In genomic region chr1:46725736-46726108, GRCh38 we compare ENCODE assay signal across 23 cellular contexts. TPM values are rescaled to one million over a fixed set of nuclear protein-coding genes. Genes with fewer than 3 reads are reported as not detected.
DNase-seq lines count a peak whose midpoint lies in the region; ATAC-seq and TF ChIP-seq lines count a peak whose summit lies in the region.
"Had no signal": no experiment of that assay in that cellular context is flagged by ENCODE, and none has a peak within 500 bp of the region (broad histone marks: within the 10 kb centered on the region; RNA-seq: fewer than 3 reads in every experiment).

No MANE protein-coding gene starts in this region.

- H3K4me2 ChIP-seq in HCT116 (ENCODE audit: low read length), result no peak overlapping the region
- no peak overlapping the region for H3K4me2 ChIP-seq in SK-N-SH

- CTCF ChIA-PET in HCT116 (lab: Charles Lee) (interaction anchor here (0.6 to 2.0 kb wide), 7 partner anchors 17 to 279 kb away, joined by 3 to 7 read pairs (median 4); no protein-coding TSS in a partner anchor), SK-N-SH (lab: Yijun Ruan, JAX) (interaction anchor here (0.5 to 3.9 kb wide), 28 partner anchors 11 to 322 kb away, joined by 3 to 25 read pairs (median 4); no protein-coding TSS in a partner anchor)

- no peak overlapping the region for H3K9ac ChIP-seq in HCT116 (ENCODE audit: low read length)
- no peak overlapping the region for H3K9ac ChIP-seq in SK-N-SH

- no peaks in the 10 kb centered on the region for H3F3A ChIP-seq in SK-N-SH (replicated peaks; ENCODE audit: insufficient read depth)

- H4K20me1 ChIP-seq in HCT116 (ENCODE audit: insufficient read depth) (no peaks in the 10 kb centered on the region), SK-N-SH (ENCODE audit: insufficient read depth) (no peaks in the 10 kb centered on the region)

- ATAC-seq in HCT116 (no peak), HG02981 (IDR thresholded peaks at IDR 0.05; ENCODE audit: unreplicated experiment) (no peak)

- TF ChIP-seq POLR2A in HCT116 (IDR thresholded peaks at IDR 0.05; ENCODE audit: borderline replicate concordance, extremely low read depth, insufficient read depth, insufficient read length), result no peak

- BruUV-seq in HCT116 (replicated peaks; lab: Mats Ljungman, UMichigan), result no TSS peak

- TF ChIP-seq RAD21 in HCT116 (IDR thresholded peaks at IDR 0.05; ENCODE audit: low read depth) (no peak), SK-N-SH (IDR thresholded peaks at IDR 0.05; ENCODE audit: low read length) (no peak)

- H3K9me2 ChIP-seq in HCT116 (ENCODE audit: insufficient read depth) (no peaks in the 10 kb centered on the region), SK-N-SH (no peaks in the 10 kb centered on the region)

- no peak for DNase-seq in HCT116 (ENCODE audit: low read depth, low spot score)
- DNase-seq in NCI-H226, result peak; percentile 69
- peak; percentile 87 for DNase-seq in epithelial cell of esophagus (ENCODE audit: low read depth)
- DNase-seq in kidney tubule cell (ENCODE audit: low spot score), result peak; percentile 44
- no peak for DNase-seq in NK-92 (lab: John Stamatoyannopoulos, UW; ENCODE audit: unreplicated experiment)
- no peak for DNase-seq in tibial artery
- no peak for DNase-seq in SK-N-SH
- DNase-seq: NCI-H1048 had no signal

- 10% methylated on average over 3 of the region's 3 CpGs for WGBS in SK-N-SH (ENCODE audit: low lambda C conversion rate)

- H3K9me3 ChIP-seq in HCT116 (ENCODE audit: control insufficient read depth in 1 of 2, insufficient read depth in 1 of 2, low read depth in 1 of 2, low read length in 2 of 2) (no peaks in the 10 kb centered on the region), tibial artery (no peaks in the 10 kb centered on the region), SK-N-SH (no peaks in the 10 kb centered on the region)
- H3K9me3 ChIP-seq: transverse colon had no signal

- peaks cover 3% of the 10 kb centered on the region; the same call in 1 of the 2 replicates for H3K27me3 ChIP-seq in HCT116 (ENCODE audit: insufficient read depth, low read length)
- H3K27me3 ChIP-seq in tibial artery, result peaks cover 0 to 24% of the 10 kb centered on the region in 2 donors
- H3K27me3 ChIP-seq in SK-N-SH (ENCODE audit: insufficient read depth), result no peaks in the 10 kb centered on the region; the same call in 1 of the 2 replicates

- H3K4me1 ChIP-seq in HCT116 (ENCODE audit: control insufficient read depth in 1 of 2, insufficient read depth in 2 of 2, low read length in 2 of 2) (peaks cover 0 to 6% of the 10 kb centered on the region in 2 experiments; a peak in 1 of 4 replicates), tibial artery (peaks cover 0 to 6% (median 0%) of the 10 kb centered on the region in 4 donors), SK-N-SH (ENCODE audit: control insufficient read depth in 1 of 2, insufficient read depth in 2 of 2, low read depth in 1 of 2, low read length in 1 of 2) (no peaks in the 10 kb centered on the region; a peak in 1 of 4 replicates)

- no peak for TF ChIP-seq EP300 in SK-N-SH (IDR thresholded peaks at IDR 0.05; ENCODE audit: borderline replicate concordance in 1 of 2, low read depth in 1 of 2, low read length in 1 of 2)

- POLR2A ChIA-PET in HCT116 (lab: Charles Lee) (no interaction called here), SK-N-SH (lab: Yijun Ruan, JAX) (no interaction called here)

- intact Hi-C loops in HCT116 (cut with micrococcal nuclease), result loop anchor here (1.0 to 5.0 kb wide), 3 partner anchors 103 to 283 kb away; a partner anchor contains a TSS
- intact Hi-C loops in tibial artery (cut with DNase I; ENCODE audit: low total_unique reads), result loop anchor here (1.0 to 5.0 kb wide), 3 partner anchors 103 to 321 kb away; no protein-coding TSS in a partner anchor

- RAD21 ChIA-PET in HCT116 (lab: Charles Lee; ENCODE audit: low non-redundant PET in 1 of 2, low total read pairs in 2 of 2, uncharacterized antibody in 2 of 2, unreplicated experiment in 2 of 2), result interaction anchor here (1.0 to 1.4 kb wide), 2 partner anchors 103 to 121 kb away, joined by 4 read pairs; partner anchors contain the start of gene MKNK1 (in 1 of the 2)

- H3K79me2 ChIP-seq in HCT116 (ENCODE audit: insufficient read depth, low read length) (no peaks in the 10 kb centered on the region), SK-N-SH (ENCODE audit: insufficient read depth) (no peaks in the 10 kb centered on the region)

- H2AFZ ChIP-seq in HCT116 (ENCODE audit: low read depth, low read length, poor library complexity, severe bottlenecking) (no peak overlapping the region), SK-N-SH (ENCODE audit: low read depth) (no peak overlapping the region)

- H3K4me3 ChIP-seq in HCT116 (replicated peaks in 1 of 2; ENCODE audit: low read depth in 1 of 2, low read length in 2 of 2), result no peak overlapping the region
- no peak overlapping the region for H3K4me3 ChIP-seq in epithelial cell of esophagus (ENCODE audit: low read length)
- no peak overlapping the region for H3K4me3 ChIP-seq in tibial artery
- H3K4me3 ChIP-seq in SK-N-SH (ENCODE audit: low read depth in 2 of 2, low read length in 1 of 2), result no peak overlapping the region
- H3K4me3 ChIP-seq: skin epidermis, transverse colon had no signal

- TF ChIP-seq CTCF in HCT116 (IDR thresholded peaks at IDR 0.05 in 2 of 3, conservative IDR thresholded peaks at IDR 0.05 in 1 of 3; ENCODE audit: borderline replicate concordance in 1 of 3, insufficient read depth in 1 of 3, low read depth in 2 of 3, low read length in 2 of 3) (no peak), epithelial cell of esophagus (IDR thresholded peaks at IDR 0.05; ENCODE audit: insufficient read depth, low read depth, low read length, missing control alignments) (no peak), tibial artery (IDR thresholded peaks at IDR 0.05) (no peak), SK-N-SH (IDR thresholded peaks at IDR 0.05) (no peak)

- H3K36me3 ChIP-seq in HCT116 (ENCODE audit: control insufficient read depth in 1 of 2, insufficient read depth in 2 of 2, low read length in 2 of 2) (no peaks in the 10 kb centered on the region), tibial artery (no peaks in the 10 kb centered on the region), SK-N-SH (replicated peaks in 1 of 2; ENCODE audit: control insufficient read depth in 1 of 2, insufficient read depth in 2 of 2, low read length in 1 of 2) (no peaks in the 10 kb centered on the region)
- H3K36me3 ChIP-seq: transverse colon, WERI-Rb-1 had no signal

- no peak overlapping the region for H3K27ac ChIP-seq in HCT116 (ENCODE audit: low read depth, low read length)
- H3K27ac ChIP-seq in tibial artery, result no peak overlapping the region
- no peak overlapping the region for H3K27ac ChIP-seq in SK-N-SH (ENCODE audit: low read depth in 2 of 2, low read length in 1 of 2)
- H3K27ac ChIP-seq: skin epidermis, transverse colon, WERI-Rb-1 had no signal

TF ChIP-seq in HCT116, 20 proteins besides CTCF, POLR2A, EP300 and RAD21:
- TF ChIP-seq FOSL1 (IDR thresholded peaks at IDR 0.05; ENCODE audit: low read depth) (0 out of 2 replicates have a peak, but pooled peaks have one; percentile 11), ZNF274 (IDR thresholded peaks at IDR 0.05; ENCODE audit: low read depth, low read length) (no peak)

TF ChIP-seq in SK-N-SH, 30 proteins besides CTCF, POLR2A, EP300 and RAD21:
- TF ChIP-seq NRF1 (IDR thresholded peaks at IDR 0.05; ENCODE audit: low read depth, low read length) (no peak), RFX5 (IDR thresholded peaks at IDR 0.05; ENCODE audit: low read length) (no peak), SMC3 (IDR thresholded peaks at IDR 0.05; ENCODE audit: low read depth, low read length) (no peak)

RNA-seq across cellular contexts. Expression of gene EFCAB14, which starts 6.8 kb away (rescaled TPM):
- 52.5 TPM for total RNA-seq in HCT116 (2021; ENCODE audit: unreplicated experiment)
- polyA plus RNA-seq in HCT116 (2012), result 12.1 and 14.8 TPM in 2 replicates
- 13.6 and 20.0 TPM in 2 replicates for polyA plus RNA-seq in SK-N-SH (2012; rRNA removed)
- 20.4 and 21.8 TPM in 2 replicates for polyA plus RNA-seq in SK-N-SH (2012; cell fraction: cytosol; rRNA removed)
- polyA plus RNA-seq in SK-N-SH (2012; cell fraction: nucleus; rRNA removed), result 12.8 and 21.3 TPM in 2 replicates

RNA-seq across cellular contexts. Expression of gene TEX38, which starts 54.1 kb away (rescaled TPM):
- total RNA-seq in HCT116 (2021; ENCODE audit: unreplicated experiment), result 0.47 TPM
- polyA plus RNA-seq in HCT116 (2012), result 0.10 TPM in 1 of 2 replicates, not detected in the other
- polyA plus RNA-seq in SK-N-SH (2012; rRNA removed), result 0.07 and 0.24 TPM in 2 replicates
- polyA plus RNA-seq in SK-N-SH (2012; cell fraction: cytosol; rRNA removed), result not detected in 2 replicates
- 0.61 and 0.65 TPM in 2 replicates for polyA plus RNA-seq in SK-N-SH (2012; cell fraction: nucleus; rRNA removed)
- total RNA-seq: activated CD4-positive, alpha-beta T cell treated with anti-CD3 and anti-CD28 coated beads, Interleukin-2, amount 10 ng/mL, durations not matched to agents 24 days and 14 days; activated CD8-positive, alpha-beta memory T cell treated with anti-CD3 and anti-CD28 coated beads for 36 hours; activated T-cell treated with anti-CD3 and anti-CD28 coated beads, Interleukin-2, amount 50 U/mL, for 4 hours; chondrocyte; endothelial cell of umbilical vein; frontal cortex; G401; H1; left ventricle myocardium superior; omental fat pad; pulmonary artery endothelial cell; transverse colon had no signal
- polyA plus RNA-seq: endothelial cell of umbilical vein had no signal

RNA-seq across cellular contexts. Expression of gene ATPAF1, which starts 57.6 kb away (rescaled TPM):
- total RNA-seq in HCT116 (2021; ENCODE audit: unreplicated experiment), result 35.5 TPM
- 23.1 and 35.9 TPM in 2 replicates for polyA plus RNA-seq in HCT116 (2012)
- 39.9 and 51.0 TPM in 2 replicates for polyA plus RNA-seq in SK-N-SH (2012; rRNA removed)
- polyA plus RNA-seq in SK-N-SH (2012; cell fraction: cytosol; rRNA removed), result 55.6 and 57.4 TPM in 2 replicates
- polyA plus RNA-seq in SK-N-SH (2012; cell fraction: nucleus; rRNA removed), result 19.7 and 32.5 TPM in 2 replicates

Comparison
In these comparisons a context has a peak if more than half of its experiments do, and no peak if none do; other contexts are left out.
1. DNase-seq: peak in NCI-H226 (single experiment), epithelial cell of esophagus (single experiment) and kidney tubule cell (single experiment); none in HCT116 (single experiment), NK-92 (single experiment), tibial artery (0 of 2) and SK-N-SH (single experiment).